Comparison of ENCODE assay signal across 8 cellular contexts in genomic region chr19:39125554-39126311, GRCh38. TPM values are rescaled to one million over a fixed set of nuclear protein-coding genes. Genes with fewer than 3 reads are reported as not detected.
A peak's percentile ranks its signal among the peaks of the same experiment; 100 is the strongest.
DNase-seq lines count a peak whose midpoint lies in the region; ATAC-seq and TF ChIP-seq lines count a peak whose summit lies in the region.

TSS of gene PAK4 (plus strand) at chr19:39125786. CDS start at chr19:39169554, 43,768 bp downstream.

- peaks cover 8% of the 10 kb centered on the region for H3K4me1 ChIP-seq in psoas muscle
- H3K4me1 ChIP-seq in uterus, result peaks cover 10 to 18% of the 10 kb centered on the region in 2 donors

- TF ChIP-seq CTCF in psoas muscle (IDR thresholded peaks at IDR 0.05) (no peak), uterus (IDR thresholded peaks at IDR 0.05) (no peak)

- DNase-seq in NCI-H187 treated with DMSO at 0.1 percent for 48 hours (lab: John Stamatoyannopoulos, UW), result peak; percentile 98
- DNase-seq in anterior cingulate cortex (lab: John Stamatoyannopoulos, UW), result peak; percentile 53 to 98 (median 95)
- DNase-seq in left ventricle myocardium superior, result peak; percentile 98
- DNase-seq in psoas muscle, result peak; percentile 98 to 99
- peak; percentile 98 for DNase-seq in uterus

- H3K36me3 ChIP-seq in psoas muscle (ENCODE audit: insufficient read depth in 1 of 2, low read depth in 1 of 2) (no peaks in the 10 kb centered on the region), uterus (no peaks in the 10 kb centered on the region)

- H3K27ac ChIP-seq in psoas muscle (peak within 1 kb of the TSS; percentile 71), uterus (peak within 1 kb of the TSS; percentile 89)

- intact Hi-C loops in T-helper 2 cell treated with Interferon-gamma antibody and Interleukin-4, amounts not matched to agents 100 ng/mL and 5 ng/mL, for 36 hours (cut with micrococcal nuclease), result loop anchor here (1.0 to 10.0 kb wide), 3 partner anchors 211 to 409 kb away; partner anchors contain the start of genes EID2B, GMFG and PLEKHG2
- intact Hi-C loops in left ventricle myocardium superior (cut with micrococcal nuclease) (no loop called here), psoas muscle (cut with DNase I) (loop anchor here in 1 of 2 donors (10.0 kb wide), 2 partner anchors 161 to 289 kb away; partner anchors contain the start of gene PLEKHG2), uterus (cut with DNase I; ENCODE audit: low total_unique reads) (loop anchor here (10.0 kb wide), 1 partner anchor 59 kb away; no protein-coding TSS in a partner anchor)

- H3K27me3 ChIP-seq in psoas muscle (ENCODE audit: insufficient read depth in 3 of 3, low read length in 2 of 3) (peaks cover 0 to 5% (median 0%) of the 10 kb centered on the region in 3 donors), uterus (no peaks in the 10 kb centered on the region)

- H3K9me3 ChIP-seq in psoas muscle, result no peaks in the 10 kb centered on the region
- no peaks in the 10 kb centered on the region for H3K9me3 ChIP-seq in uterus

- peak; percentile 54 to 80 for TF ChIP-seq POLR2A in uterus (IDR thresholded peaks at IDR 0.05)

- H3K4me3 ChIP-seq in psoas muscle, result peak within 1 kb of the TSS; percentile 95
- peak within 1 kb of the TSS; percentile 62 to 95 for H3K4me3 ChIP-seq in uterus

- WGBS in psoas muscle, 3 donors, result 1 to 2% (median 1%) methylated on average over 61 to 64 of the region's 64 CpGs

- peak; percentile 95 for ATAC-seq in GM18498 (IDR thresholded peaks at IDR 0.05; ENCODE audit: unreplicated experiment)
- ATAC-seq in HG02938 (IDR thresholded peaks at IDR 0.05; ENCODE audit: unreplicated experiment), result peak; percentile 73
- ATAC-seq in left ventricle myocardium superior, result peak; percentile 99
- peak; percentile 100 for ATAC-seq in psoas muscle

RNA-seq across cellular contexts. Expression of gene PAK4, which starts in this region (rescaled TPM):
- 15.5 and 16.3 TPM in 2 replicates for total RNA-seq in T-helper 2 cell treated with Interferon-gamma antibody and Interleukin-4, amounts not matched to agents 100 ng/mL and 5 ng/mL, for 36 hours
- 17.4 TPM for total RNA-seq in left ventricle myocardium superior
- 10 to 100 TPM; 10.6 to 17.3 (median 11.6) TPM for total RNA-seq in psoas muscle
- polyA plus RNA-seq in psoas muscle, result 10 to 100 TPM in 2 of 3 donors, 1 to 10 TPM in 1; 7.2 to 22.0 (median 16.5) TPM
- total RNA-seq in uterus, result 10 to 100 TPM in 3 of 4 donors, under 1 TPM in 1; 0.26 to 57.4 (median 24.3) TPM

Comparison
In these comparisons a context has a peak if more than half of its experiments do, and no peak if none do; other contexts are left out.
1. Peak in every context shown above with its lines: DNase-seq, ATAC-seq, H3K4me3 ChIP-seq and H3K27ac ChIP-seq.